16 cellular contexts compared by ENCODE assay signal in the genomic region with DNA sequence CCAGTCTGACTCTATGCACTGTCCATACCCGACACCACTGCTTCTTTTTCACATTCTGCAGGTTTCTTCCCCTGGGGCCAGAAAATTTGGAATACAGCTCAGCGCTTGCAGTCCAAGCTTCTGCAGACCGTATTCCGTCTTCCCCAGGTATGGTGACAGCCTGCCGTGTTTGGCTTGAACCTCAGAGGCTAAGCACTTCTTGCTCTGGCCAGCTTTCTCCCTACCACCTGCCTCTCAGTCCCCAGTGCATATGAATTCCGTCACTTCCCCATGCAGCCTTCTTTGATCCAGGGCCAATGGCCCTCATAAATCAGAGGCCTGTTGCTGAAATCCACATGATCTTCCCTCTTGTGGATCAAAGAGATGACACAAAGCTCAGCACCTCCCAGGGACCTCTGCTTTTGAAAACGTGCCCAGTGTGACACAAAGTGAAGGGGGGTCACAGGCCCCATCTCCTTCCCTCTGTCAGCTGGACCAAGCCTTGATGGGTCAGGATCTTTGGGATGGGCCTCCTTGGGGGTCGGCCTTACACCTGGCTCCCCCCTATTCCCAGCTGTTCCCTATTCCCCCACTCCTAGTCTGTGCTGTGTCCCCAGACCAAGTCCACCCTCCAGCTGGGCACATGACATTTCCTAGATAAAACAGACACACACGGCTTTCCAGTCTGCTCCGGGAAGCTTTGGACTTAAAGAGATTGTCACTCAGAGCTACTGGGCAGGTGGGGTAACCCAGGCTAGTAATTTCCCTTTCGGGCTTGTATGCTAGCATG.
"Had no signal": no experiment of that assay in that cellular context is flagged by ENCODE, and none has a peak within 500 bp of the region (broad histone marks: within the 10 kb centered on the region; RNA-seq: fewer than 3 reads in every experiment).

No MANE protein-coding gene starts in this region.

- H3K4me1 Mint-ChIP-seq: activated CD4-positive, alpha-beta T cell treated with anti-CD3 and anti-CD28 coated beads for 36 hours; activated naive CD8-positive, alpha-beta T cell treated with anti-CD3 and anti-CD28 coated beads for 36 hours; stimulated activated naive B cell treated with anti-CD40 and anti-IgM and Interleukin-4, amounts not matched to agents 10 μg/mL and 1 μg/mL and 100 μg/mL, for 72 hours had no signal

- H3K9me3 Mint-ChIP-seq: activated CD4-positive, alpha-beta memory T cell treated with anti-CD3 and anti-CD28 coated beads for 36 hours; activated T-helper 1 cell treated with anti-CD3 and anti-CD28 coated beads, Interleukin-12 subunit alpha, Interleukin-12 subunit beta, Interleukin-2, Interleukin-4 antibody, amounts not matched to agents 30 ng/mL and 10 ng/mL and 1 ng/mL, durations not matched to agents 14 hours and 24 hours and 36 hours had no signal

- DNase-seq: activated CD4-positive, alpha-beta memory T cell treated with anti-CD3 and anti-CD28 coated beads for 36 hours; activated CD4-positive, alpha-beta T cell treated with anti-CD3 and anti-CD28 coated beads for 36 hours; activated naive CD8-positive, alpha-beta T cell treated with anti-CD3 and anti-CD28 coated beads for 36 hours; activated T-cell treated with anti-CD3 and anti-CD28 coated beads for 4 hours; amygdala; colonic mucosa; kidney; mesenchymal stem cell; naive thymus-derived CD8-positive, alpha-beta T cell; posterior cingulate gyrus; retina; stimulated activated naive B cell treated with anti-CD40 and anti-IgM and Interleukin-4, amounts not matched to agents 10 μg/mL and 1 μg/mL and 100 μg/mL, for 72 hours; T-helper 2 cell; tibial artery; WERI-Rb-1 had no signal

- H3K27ac Mint-ChIP-seq: activated CD4-positive, alpha-beta memory T cell treated with anti-CD3 and anti-CD28 coated beads for 36 hours; activated CD4-positive, alpha-beta T cell treated with anti-CD3 and anti-CD28 coated beads for 36 hours; activated naive CD8-positive, alpha-beta T cell treated with anti-CD3 and anti-CD28 coated beads for 36 hours; activated T-helper 1 cell treated with anti-CD3 and anti-CD28 coated beads, Interleukin-12 subunit alpha, Interleukin-12 subunit beta, Interleukin-2, Interleukin-4 antibody, amounts not matched to agents 30 ng/mL and 10 ng/mL and 1 ng/mL, durations not matched to agents 14 hours and 24 hours and 36 hours; stimulated activated naive B cell treated with anti-CD40 and anti-IgM and Interleukin-4, amounts not matched to agents 10 μg/mL and 1 μg/mL and 100 μg/mL, for 72 hours had no signal

- ATAC-seq: activated CD4-positive, alpha-beta T cell treated with anti-CD3 and anti-CD28 coated beads for 36 hours; naive thymus-derived CD8-positive, alpha-beta T cell; stimulated activated naive B cell treated with anti-CD40 and anti-IgM and Interleukin-4, amounts not matched to agents 10 μg/mL and 1 μg/mL and 100 μg/mL, for 72 hours had no signal

- H3K4me3 Mint-ChIP-seq: activated CD4-positive, alpha-beta memory T cell treated with anti-CD3 and anti-CD28 coated beads for 36 hours; activated CD4-positive, alpha-beta T cell treated with anti-CD3 and anti-CD28 coated beads for 36 hours; activated naive CD8-positive, alpha-beta T cell treated with anti-CD3 and anti-CD28 coated beads for 36 hours; activated T-helper 1 cell treated with anti-CD3 and anti-CD28 coated beads, Interleukin-12 subunit alpha, Interleukin-12 subunit beta, Interleukin-2, Interleukin-4 antibody, amounts not matched to agents 30 ng/mL and 10 ng/mL and 1 ng/mL, durations not matched to agents 14 hours and 24 hours and 36 hours; naive thymus-derived CD8-positive, alpha-beta T cell; stimulated activated naive B cell treated with anti-CD40 and anti-IgM and Interleukin-4, amounts not matched to agents 10 μg/mL and 1 μg/mL and 100 μg/mL, for 72 hours had no signal

- H3K36me3 Mint-ChIP-seq: activated CD4-positive, alpha-beta memory T cell treated with anti-CD3 and anti-CD28 coated beads for 36 hours; activated naive CD8-positive, alpha-beta T cell treated with anti-CD3 and anti-CD28 coated beads for 36 hours; naive thymus-derived CD8-positive, alpha-beta T cell; stimulated activated naive B cell treated with anti-CD40 and anti-IgM and Interleukin-4, amounts not matched to agents 10 μg/mL and 1 μg/mL and 100 μg/mL, for 72 hours had no signal
